Comparison of ENCODE assay signal across 22 cellular contexts in the genomic region with DNA sequence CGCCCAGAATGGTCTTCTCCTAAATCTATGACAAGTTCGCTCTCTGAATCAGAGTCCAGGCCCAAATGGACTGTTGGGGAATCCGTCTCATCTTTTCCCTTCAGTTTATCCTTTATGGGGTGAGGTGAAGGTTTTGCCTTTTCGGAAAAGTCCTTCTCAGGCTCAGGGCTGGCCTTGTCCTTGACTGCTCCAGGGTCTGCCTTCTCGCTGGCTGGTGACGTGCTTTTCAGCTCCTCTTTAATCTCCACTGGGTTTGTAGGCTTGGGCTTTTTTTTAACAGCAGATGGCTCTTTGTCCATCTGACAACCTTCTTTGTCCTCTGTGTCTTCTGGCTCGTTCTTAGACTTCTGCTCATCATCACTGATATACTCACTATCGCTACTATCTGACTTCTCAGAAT.
"Had no signal": no experiment of that assay in that cellular context is flagged by ENCODE, and none has a peak within 500 bp of the region (broad histone marks: within the 10 kb centered on the region; RNA-seq: fewer than 3 reads in every experiment).

No MANE protein-coding gene starts in this region.

- H3K27ac Mint-ChIP-seq: activated CD4-positive, alpha-beta T cell treated with anti-CD3 and anti-CD28 coated beads, Interleukin-2, amount 10 ng/mL, durations not matched to agents 24 days and 14 days; activated CD8-positive, alpha-beta T cell treated with anti-CD3 and anti-CD28 coated beads for 36 hours; dendritic cell treated with granulocyte-macrophage colony-stimulating factor and Interleukin-4, amounts not matched to agents 40 ng/mL and 50 ng/mL, for 4 days had no signal

- H3K4me1 ChIP-seq: foreskin keratinocyte, psoas muscle, suprapubic skin had no signal

- H3K27ac ChIP-seq: epithelial cell of prostate, foreskin keratinocyte, psoas muscle, skin epidermis, suprapubic skin, transverse colon had no signal

- ATAC-seq: activated CD8-positive, alpha-beta T cell treated with anti-CD3 and anti-CD28 coated beads for 36 hours; foreskin keratinocyte; left lobe of liver; psoas muscle; right cardiac atrium; stimulated activated naive CD8-positive, alpha-beta T cell treated with anti-CD3 and anti-CD28 coated beads, Interleukin-15, amount 100 ng/mL, for 72 hours had no signal

- H3K9me3 Mint-ChIP-seq: activated CD4-positive, alpha-beta T cell treated with anti-CD3 and anti-CD28 coated beads, Interleukin-2, amount 10 ng/mL, durations not matched to agents 24 days and 14 days; activated CD8-positive, alpha-beta T cell treated with anti-CD3 and anti-CD28 coated beads for 36 hours; dendritic cell treated with granulocyte-macrophage colony-stimulating factor and Interleukin-4, amounts not matched to agents 40 ng/mL and 50 ng/mL, for 4 days; neural crest cell; stimulated activated naive CD8-positive, alpha-beta T cell treated with anti-CD3 and anti-CD28 coated beads, Interleukin-15, amount 100 ng/mL, for 72 hours had no signal

- H3K4me3 Mint-ChIP-seq: activated CD4-positive, alpha-beta T cell treated with anti-CD3 and anti-CD28 coated beads, Interleukin-2, amount 10 ng/mL, durations not matched to agents 24 days and 14 days; activated CD8-positive, alpha-beta T cell treated with anti-CD3 and anti-CD28 coated beads for 36 hours; dendritic cell treated with granulocyte-macrophage colony-stimulating factor and Interleukin-4, amounts not matched to agents 40 ng/mL and 50 ng/mL, for 4 days; neural crest cell; stimulated activated naive CD8-positive, alpha-beta T cell treated with anti-CD3 and anti-CD28 coated beads, Interleukin-15, amount 100 ng/mL, for 72 hours had no signal

- H3K4me3 ChIP-seq: adrenal gland, lung, psoas muscle, skin epidermis, suprapubic skin, transverse colon had no signal

- FAIRE-seq: astrocyte had no signal

- H3K9me3 ChIP-seq: adrenal gland, psoas muscle, suprapubic skin, transverse colon had no signal

- H3K4me1 Mint-ChIP-seq: neural crest cell; stimulated activated naive CD8-positive, alpha-beta T cell treated with anti-CD3 and anti-CD28 coated beads, Interleukin-15, amount 100 ng/mL, for 72 hours had no signal

- H3K27me3 ChIP-seq: adrenal gland, foreskin keratinocyte, suprapubic skin, transverse colon had no signal

- H3K27me3 Mint-ChIP-seq: activated CD4-positive, alpha-beta T cell treated with anti-CD3 and anti-CD28 coated beads, Interleukin-2, amount 10 ng/mL, durations not matched to agents 24 days and 14 days; activated CD8-positive, alpha-beta T cell treated with anti-CD3 and anti-CD28 coated beads for 36 hours; dendritic cell treated with granulocyte-macrophage colony-stimulating factor and Interleukin-4, amounts not matched to agents 40 ng/mL and 50 ng/mL, for 4 days; stimulated activated naive CD8-positive, alpha-beta T cell treated with anti-CD3 and anti-CD28 coated beads, Interleukin-15, amount 100 ng/mL, for 72 hours had no signal

- DNase-seq: activated CD4-positive, alpha-beta T cell treated with anti-CD3 and anti-CD28 coated beads, Interleukin-2, amount 10 ng/mL, durations not matched to agents 24 days and 14 days; activated CD8-positive, alpha-beta T cell treated with anti-CD3 and anti-CD28 coated beads for 36 hours; activated effector memory CD4-positive, alpha-beta T cell treated with Interleukin-2 at 50 U/mL for 16 hours; activated naive CD4-positive, alpha-beta T cell treated with anti-CD3 and anti-CD28 coated beads, Interleukin-2, amount 50 U/mL, for 16 hours; activated T-cell treated with anti-CD3 and anti-CD28 coated beads, Interleukin-2, amount 50 U/mL, for 1 hour; effector CD8-positive, alpha-beta T cell; foreskin keratinocyte; hypothalamus; islet precursor cell; psoas muscle; right cardiac atrium; stimulated activated naive CD8-positive, alpha-beta T cell treated with anti-CD3 and anti-CD28 coated beads, Interleukin-15, amount 100 ng/mL, for 72 hours; transverse colon had no signal
